10 cellular contexts compared by ENCODE assay signal in genomic region chrX:91770619-91771488, GRCh38. TPM values are rescaled to one million over a fixed set of nuclear protein-coding genes. Genes with fewer than 3 reads are reported as not detected.
DNase-seq lines count a peak whose midpoint lies in the region; ATAC-seq, FAIRE-seq and TF ChIP-seq lines count a peak whose summit lies in the region.
"Not testable (repeated sequence)": the region's sequence is repeated elsewhere in the genome, so short reads cannot be mapped to it uniquely, and the experiment has no call there.
"Had no signal": no experiment of that assay in that cellular context is flagged by ENCODE, and none has a peak within 500 bp of the region (broad histone marks: within the 10 kb centered on the region; RNA-seq: fewer than 3 reads in every experiment).

No MANE protein-coding gene starts in this region.

- H3K4me3 ChIP-seq in kidney (ENCODE audit: low read length in 2 of 2): not testable (repeated sequence)

- H3K4me3 Mint-ChIP-seq in MCF 10A (ENCODE audit: unreplicated experiment): peak overlapping the region; percentile 45
- H3K4me3 Mint-ChIP-seq in stimulated activated memory B cell treated with anti-CD40 and anti-IgM and Interleukin-4, amounts not matched to agents 10 μg/mL and 1 μg/mL and 100 μg/mL, for 72 hours: not testable (repeated sequence)

- DNase-seq in RCC 7860 (ENCODE audit: low spot score); kidney: not testable (repeated sequence)
- peak; percentile 1 for DNase-seq in MCF 10A (ENCODE audit: unreplicated experiment)

- H3K9me3 ChIP-seq in kidney (ENCODE audit: control insufficient read depth in 1 of 2, low read length in 2 of 2): not testable (repeated sequence)

- not testable (repeated sequence) for H3K4me1 ChIP-seq in kidney (ENCODE audit: control insufficient read depth in 1 of 2, insufficient read depth in 1 of 2, low read depth in 1 of 2, low read length in 2 of 2)

- H3K4me1 Mint-ChIP-seq in MCF 10A (ENCODE audit: insufficient read depth, unreplicated experiment); stimulated activated memory B cell treated with anti-CD40 and anti-IgM and Interleukin-4, amounts not matched to agents 10 μg/mL and 1 μg/mL and 100 μg/mL, for 72 hours: not testable (repeated sequence)

- H3K9ac ChIP-seq in kidney (ENCODE audit: low read length in 2 of 2): not testable (repeated sequence)

- H3K36me3 Mint-ChIP-seq in MCF 10A (ENCODE audit: insufficient read depth, unreplicated experiment); stimulated activated memory B cell treated with anti-CD40 and anti-IgM and Interleukin-4, amounts not matched to agents 10 μg/mL and 1 μg/mL and 100 μg/mL, for 72 hours: not testable (repeated sequence)

- H3K27me3 Mint-ChIP-seq in MCF 10A (ENCODE audit: insufficient read depth, unreplicated experiment); stimulated activated memory B cell treated with anti-CD40 and anti-IgM and Interleukin-4, amounts not matched to agents 10 μg/mL and 1 μg/mL and 100 μg/mL, for 72 hours: not testable (repeated sequence)

- H3K27ac Mint-ChIP-seq in MCF 10A (ENCODE audit: low read depth, unreplicated experiment); stimulated activated memory B cell treated with anti-CD40 and anti-IgM and Interleukin-4, amounts not matched to agents 10 μg/mL and 1 μg/mL and 100 μg/mL, for 72 hours: not testable (repeated sequence)

- POLR2A ChIA-PET in MCF 10A (lab: Yijun Ruan, JAX): not testable (repeated sequence)

- TF ChIP-seq CTCF in MCF 10A (IDR thresholded peaks at IDR 0.05; ENCODE audit: unreplicated experiment); kidney (IDR thresholded peaks at IDR 0.05; ENCODE audit: borderline replicate concordance, extremely low read depth, insufficient read depth): not testable (repeated sequence)

- FAIRE-seq in RCC 7860 (lab: Jason Lieb, UNC): peak; percentile 62
- peak; percentile 98 for FAIRE-seq in kidney (lab: Jason Lieb, UNC)

- BruUV-seq in MCF 10A (replicated peaks; lab: Mats Ljungman, UMichigan): not testable (repeated sequence)

- CTCF ChIA-PET in MCF 10A (lab: Yijun Ruan, JAX): not testable (repeated sequence)

- H3K27ac ChIP-seq in kidney (ENCODE audit: low read depth in 2 of 2, low read length in 2 of 2): not testable (repeated sequence)

- H3K36me3 ChIP-seq in kidney (ENCODE audit: control insufficient read depth in 1 of 2, insufficient read depth in 2 of 2, low read length in 2 of 2): not testable (repeated sequence)

- ATAC-seq in GM18517 (IDR thresholded peaks at IDR 0.05; ENCODE audit: unreplicated experiment) (peak; percentile 97), GM21367 (IDR thresholded peaks at IDR 0.05; ENCODE audit: unreplicated experiment) (peak; percentile 100), HG02840 (IDR thresholded peaks at IDR 0.05; ENCODE audit: low FRiP score, unreplicated experiment) (peak; percentile 99), HG03432 (IDR thresholded peaks at IDR 0.05; ENCODE audit: unreplicated experiment) (peak; percentile 100)
- ATAC-seq in stimulated activated memory B cell treated with anti-CD40 and anti-IgM and Interleukin-4, amounts not matched to agents 10 μg/mL and 1 μg/mL and 100 μg/mL, for 72 hours: peak; percentile 68

- intact Hi-C loops in MCF 10A (cut with micrococcal nuclease); kidney (cut with DNase I): not testable (repeated sequence)

- not testable (repeated sequence) for H3K9me3 Mint-ChIP-seq in MCF 10A (ENCODE audit: unreplicated experiment); stimulated activated memory B cell treated with anti-CD40 and anti-IgM and Interleukin-4, amounts not matched to agents 10 μg/mL and 1 μg/mL and 100 μg/mL, for 72 hours

RNA-seq across cellular contexts. Expression of gene PCDH11X, which starts 8.3 kb away (rescaled TPM):
- total RNA-seq in MCF 10A (2022) (0.05 TPM in 1 of 2 replicates, not detected in the other), kidney (0.41 TPM)
- polyA plus RNA-seq in kidney (ENCODE audit: insufficient read depth, low read depth, low replicate concordance): not detected
- total RNA-seq: activated T-helper 1 cell treated with anti-CD3 and anti-CD28 coated beads, Interleukin-12 subunit alpha, Interleukin-12 subunit beta, Interleukin-2, Interleukin-4 antibody, amounts not matched to agents 30 ng/mL and 10 ng/mL and 1 ng/mL, durations not matched to agents 14 hours and 24 hours and 36 hours; renal cortical epithelial cell had no signal
